In genomic region chrX:39029221-39029620, GRCh38 we compare ENCODE assay signal across 2 cellular contexts.
TF ChIP-seq lines count a peak whose summit lies in the region.

No MANE protein-coding gene starts in this region.

TF ChIP-seq in HepG2, 621 proteins besides CTCF, POLR2A, EP300 and RAD21 (continued from another document):
- peak; percentile 99 for TF ChIP-seq ZNF160 (CRISPR knock-in tag; IDR thresholded peaks at IDR 0.05)
- TF ChIP-seq ZSCAN9 (CRISPR knock-in tag; IDR thresholded peaks at IDR 0.05; ENCODE audit: borderline replicate concordance): no peak

TF ChIP-seq in K562, 482 proteins besides CTCF, POLR2A, EP300 and RAD21 (continued from another document):
- TF ChIP-seq ZNF280A (IDR thresholded peaks at IDR 0.05; ENCODE audit: low read depth, partially characterized antibody) (peak; percentile 47), TRIM28 (IDR thresholded peaks at IDR 0.05) (peak; percentile 77; the same call in 1 of the 2 replicates)
TF ChIP-seq in K562: peak in this region for 4.
